In genomic region chr16:16237071-16237470, GRCh38 we compare ENCODE assay signal across 7 cellular contexts.
DNase-seq lines count a peak whose midpoint lies in the region.
"Not testable (repeated sequence)": the region's sequence is repeated elsewhere in the genome, so short reads cannot be mapped to it uniquely, and the experiment has no call there.

No MANE protein-coding gene starts in this region.

- H3K27ac ChIP-seq in caudate nucleus (ENCODE audit: low read depth, low read length); substantia nigra (ENCODE audit: low read depth, low read length, poor library complexity, severe bottlenecking): not testable (repeated sequence)

- DNase-seq in NCI-H226 = peak; percentile 0
- DNase-seq in caudate nucleus (lab: John Stamatoyannopoulos, UW) = peak in 35 of 61 donors; percentile 0 to 58 (median 20)
- peak; percentile 70 for DNase-seq in globus pallidus (ENCODE audit: low spot score)
- DNase-seq in inferior parietal cortex (ENCODE audit: extremely low spot score) = peak; percentile 11
- peak; percentile 59 for DNase-seq in medulla oblongata (ENCODE audit: extremely low spot score)
- peak; percentile 66 for DNase-seq in pons (ENCODE audit: low spot score)
- DNase-seq in substantia nigra (lab: John Stamatoyannopoulos, UW) = peak in 27 of 49 donors; percentile 0 to 62 (median 16)

Comparison
In these comparisons a context has a peak if more than half of its experiments do, and no peak if none do; other contexts are left out.
1. DNase-seq: peak in every context shown above with its lines; median percentile 70 in globus pallidus; 66 in pons; 59 in medulla oblongata; 20 in caudate nucleus; 16 in substantia nigra; 11 in inferior parietal cortex; 0 in NCI-H226.